In genomic region chr19:18612772-18613588, GRCh38 we compare ENCODE assay signal across 8 cellular contexts. TPM values are rescaled to one million over a fixed set of nuclear protein-coding genes. Genes with fewer than 3 reads are reported as not detected.
A peak's percentile ranks its signal among the peaks of the same experiment; 100 is the strongest.
DNase-seq lines count a peak whose midpoint lies in the region; ATAC-seq and TF ChIP-seq lines count a peak whose summit lies in the region.

Gene TMEM59L (plus strand): TSS chr19:18612870. CDS start chr19:18612959, 89 bp downstream.

- H3K27ac Mint-ChIP-seq in activated naive CD4-positive, alpha-beta T cell treated with anti-CD3 and anti-CD28 coated beads, Interleukin-2, amount 50 U/mL, for 24 hours, result no peak within 1 kb of the TSS

- WGBS in HUES64, result 1% methylated on average over 70 of the region's 70 CpGs

- no peak for DNase-seq in AG10803 (ENCODE audit: low read depth)
- DNase-seq in hippocampal formation (lab: John Stamatoyannopoulos, UW), result peak; percentile 23 to 36
- DNase-seq in stimulated activated CD4-positive, alpha-beta T cell treated with anti-CD3 and anti-CD28 coated beads, Interleukin-4, amount 100 ng/mL, for 1 hour, result peak; percentile 53
- DNase-seq in NOMO-1 treated with DMSO at 0.1 percent for 48 hours (lab: John Stamatoyannopoulos, UW; ENCODE audit: unreplicated experiment), result no peak

- H3K27me3 Mint-ChIP-seq in activated naive CD4-positive, alpha-beta T cell treated with anti-CD3 and anti-CD28 coated beads, Interleukin-2, amount 50 U/mL, for 24 hours, result peaks cover 46% of the 10 kb centered on the region

- no peaks in the 10 kb centered on the region for H3K36me3 Mint-ChIP-seq in activated naive CD4-positive, alpha-beta T cell treated with anti-CD3 and anti-CD28 coated beads, Interleukin-2, amount 50 U/mL, for 24 hours

- H3K4me1 ChIP-seq in HUES64 (ENCODE audit: insufficient read depth, low read length), result peaks cover 21% of the 10 kb centered on the region

- H3K36me3 ChIP-seq in HUES64 (ENCODE audit: insufficient read depth, low read length), result no peaks in the 10 kb centered on the region

- H3K9me3 ChIP-seq in HUES64 (ENCODE audit: insufficient read depth, low read depth, low read length), result no peaks in the 10 kb centered on the region

- H3K9ac ChIP-seq in HUES64 (ENCODE audit: low read depth, low read length), result no peak within 1 kb of the TSS

- H3K4me3 ChIP-seq in AG10803 (ENCODE audit: low read length), result peak within 1 kb of the TSS; percentile 31
- peak within 1 kb of the TSS; percentile 54 for H3K4me3 ChIP-seq in HUES64 (ENCODE audit: low read length)

- TF ChIP-seq CTCF in AG10803 (conservative IDR thresholded peaks at IDR 0.05; ENCODE audit: low read length), result no peak

- no peak within 1 kb of the TSS for H3K27ac ChIP-seq in HUES64 (ENCODE audit: low read depth, low read length)

- no peak for ATAC-seq in HG02973 (IDR thresholded peaks at IDR 0.05; ENCODE audit: unreplicated experiment)
- ATAC-seq in GM21526 (IDR thresholded peaks at IDR 0.05; ENCODE audit: low FRiP score, unreplicated experiment), result no peak

- H3K9me3 Mint-ChIP-seq in activated naive CD4-positive, alpha-beta T cell treated with anti-CD3 and anti-CD28 coated beads, Interleukin-2, amount 50 U/mL, for 24 hours, result no peaks in the 10 kb centered on the region

- H3K27me3 ChIP-seq in HUES64 (ENCODE audit: insufficient read depth, low read length), result peaks cover 82% of the 10 kb centered on the region

- peaks cover 23% of the 10 kb centered on the region for H3K4me1 Mint-ChIP-seq in activated naive CD4-positive, alpha-beta T cell treated with anti-CD3 and anti-CD28 coated beads, Interleukin-2, amount 50 U/mL, for 24 hours

- peak within 1 kb of the TSS; percentile 79 for H3K4me3 Mint-ChIP-seq in activated naive CD4-positive, alpha-beta T cell treated with anti-CD3 and anti-CD28 coated beads, Interleukin-2, amount 50 U/mL, for 24 hours

RNA-seq across cellular contexts. Expression of gene TMEM59L, which starts in this region (rescaled TPM):
- 3.7 TPM for polyA plus RNA-seq in HUES64 (2013, experiment 1 of 2)
- 4.8 TPM for polyA plus RNA-seq in HUES64 (2013, experiment 2 of 2)

Comparison
In these comparisons a context has a peak if more than half of its experiments do, and no peak if none do; other contexts are left out.
1. DNase-seq: peak in hippocampal formation (2 of 2) and stimulated activated CD4-positive, alpha-beta T cell treated with anti-CD3 and anti-CD28 coated beads, Interleukin-4, amount 100 ng/mL, for 1 hour (single experiment); none in AG10803 (single experiment) and NOMO-1 treated with DMSO at 0.1 percent for 48 hours (single experiment).